Comparison of ENCODE assay signal across 1 cellular context in the genomic region with DNA sequence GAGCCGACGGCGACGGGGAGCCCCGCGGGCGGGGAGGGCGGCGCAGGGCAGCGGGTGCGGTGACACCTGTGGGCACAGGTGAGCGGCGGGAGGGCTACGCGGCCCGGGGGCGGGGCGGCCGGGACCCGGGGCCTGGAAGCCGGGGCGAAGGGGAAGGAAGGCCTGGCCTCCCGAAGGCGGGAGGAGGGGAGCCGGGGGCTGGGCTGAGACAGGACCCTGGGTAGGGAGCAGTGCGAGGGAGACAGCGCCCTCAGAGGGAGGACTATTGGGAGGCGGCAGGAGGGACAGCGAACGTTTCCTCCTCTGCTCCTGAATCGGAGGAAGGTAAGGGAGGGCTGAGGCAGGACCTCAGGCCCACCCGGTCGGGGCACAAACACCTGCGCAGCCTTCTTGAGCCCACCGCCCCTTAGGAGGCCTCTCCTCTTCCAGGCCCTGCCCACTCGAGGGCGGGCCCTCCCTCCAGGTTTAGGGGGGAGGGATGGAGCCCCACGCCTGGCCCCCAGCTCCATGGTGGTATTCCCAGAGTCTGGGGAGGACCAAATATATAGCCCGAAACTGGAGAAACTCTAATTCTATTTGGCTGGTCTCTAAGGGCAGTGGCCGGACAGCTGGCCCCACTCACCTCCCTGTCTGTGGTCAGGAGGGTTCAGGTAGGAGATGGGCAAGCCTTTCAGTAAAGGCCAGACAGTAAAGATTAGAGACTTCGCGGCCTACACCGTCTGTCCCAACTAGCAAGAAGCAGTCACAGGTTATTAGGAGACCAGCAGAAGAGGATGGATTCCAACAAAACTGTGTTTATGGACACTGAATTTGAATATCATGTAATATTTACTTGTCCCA.
TF ChIP-seq lines count a peak whose summit lies in the region.

No MANE protein-coding gene starts in this region.

TF ChIP-seq in HepG2, 621 proteins besides CTCF, POLR2A, EP300 and RAD21 (continued from another document):
- TF ChIP-seq, protein P1, sequence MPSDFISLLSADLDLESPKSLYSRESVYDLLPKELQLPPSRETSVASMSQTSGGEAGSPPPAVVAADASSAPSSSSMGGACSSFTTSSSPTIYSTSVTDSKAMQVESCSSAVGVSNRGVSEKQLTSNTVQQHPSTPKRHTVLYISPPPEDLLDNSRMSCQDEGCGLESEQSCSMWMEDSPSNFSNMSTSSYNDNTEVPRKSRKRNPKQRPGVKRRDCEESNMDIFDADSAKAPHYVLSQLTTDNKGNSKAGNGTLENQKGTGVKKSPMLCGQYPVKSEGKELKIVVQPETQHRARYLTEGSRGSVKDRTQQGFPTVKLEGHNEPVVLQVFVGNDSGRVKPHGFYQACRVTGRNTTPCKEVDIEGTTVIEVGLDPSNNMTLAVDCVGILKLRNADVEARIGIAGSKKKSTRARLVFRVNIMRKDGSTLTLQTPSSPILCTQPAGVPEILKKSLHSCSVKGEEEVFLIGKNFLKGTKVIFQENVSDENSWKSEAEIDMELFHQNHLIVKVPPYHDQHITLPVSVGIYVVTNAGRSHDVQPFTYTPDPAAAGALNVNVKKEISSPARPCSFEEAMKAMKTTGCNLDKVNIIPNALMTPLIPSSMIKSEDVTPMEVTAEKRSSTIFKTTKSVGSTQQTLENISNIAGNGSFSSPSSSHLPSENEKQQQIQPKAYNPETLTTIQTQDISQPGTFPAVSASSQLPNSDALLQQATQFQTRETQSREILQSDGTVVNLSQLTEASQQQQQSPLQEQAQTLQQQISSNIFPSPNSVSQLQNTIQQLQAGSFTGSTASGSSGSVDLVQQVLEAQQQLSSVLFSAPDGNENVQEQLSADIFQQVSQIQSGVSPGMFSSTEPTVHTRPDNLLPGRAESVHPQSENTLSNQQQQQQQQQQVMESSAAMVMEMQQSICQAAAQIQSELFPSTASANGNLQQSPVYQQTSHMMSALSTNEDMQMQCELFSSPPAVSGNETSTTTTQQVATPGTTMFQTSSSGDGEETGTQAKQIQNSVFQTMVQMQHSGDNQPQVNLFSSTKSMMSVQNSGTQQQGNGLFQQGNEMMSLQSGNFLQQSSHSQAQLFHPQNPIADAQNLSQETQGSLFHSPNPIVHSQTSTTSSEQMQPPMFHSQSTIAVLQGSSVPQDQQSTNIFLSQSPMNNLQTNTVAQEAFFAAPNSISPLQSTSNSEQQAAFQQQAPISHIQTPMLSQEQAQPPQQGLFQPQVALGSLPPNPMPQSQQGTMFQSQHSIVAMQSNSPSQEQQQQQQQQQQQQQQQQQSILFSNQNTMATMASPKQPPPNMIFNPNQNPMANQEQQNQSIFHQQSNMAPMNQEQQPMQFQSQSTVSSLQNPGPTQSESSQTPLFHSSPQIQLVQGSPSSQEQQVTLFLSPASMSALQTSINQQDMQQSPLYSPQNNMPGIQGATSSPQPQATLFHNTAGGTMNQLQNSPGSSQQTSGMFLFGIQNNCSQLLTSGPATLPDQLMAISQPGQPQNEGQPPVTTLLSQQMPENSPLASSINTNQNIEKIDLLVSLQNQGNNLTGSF (CRISPR knock-in tag; IDR thresholded peaks at IDR 0.05): no peak
- TF ChIP-seq, protein P2, sequence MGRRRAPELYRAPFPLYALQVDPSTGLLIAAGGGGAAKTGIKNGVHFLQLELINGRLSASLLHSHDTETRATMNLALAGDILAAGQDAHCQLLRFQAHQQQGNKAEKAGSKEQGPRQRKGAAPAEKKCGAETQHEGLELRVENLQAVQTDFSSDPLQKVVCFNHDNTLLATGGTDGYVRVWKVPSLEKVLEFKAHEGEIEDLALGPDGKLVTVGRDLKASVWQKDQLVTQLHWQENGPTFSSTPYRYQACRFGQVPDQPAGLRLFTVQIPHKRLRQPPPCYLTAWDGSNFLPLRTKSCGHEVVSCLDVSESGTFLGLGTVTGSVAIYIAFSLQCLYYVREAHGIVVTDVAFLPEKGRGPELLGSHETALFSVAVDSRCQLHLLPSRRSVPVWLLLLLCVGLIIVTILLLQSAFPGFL (CRISPR knock-in tag; IDR thresholded peaks at IDR 0.05): no peak
- TF ChIP-seq, protein P3, sequence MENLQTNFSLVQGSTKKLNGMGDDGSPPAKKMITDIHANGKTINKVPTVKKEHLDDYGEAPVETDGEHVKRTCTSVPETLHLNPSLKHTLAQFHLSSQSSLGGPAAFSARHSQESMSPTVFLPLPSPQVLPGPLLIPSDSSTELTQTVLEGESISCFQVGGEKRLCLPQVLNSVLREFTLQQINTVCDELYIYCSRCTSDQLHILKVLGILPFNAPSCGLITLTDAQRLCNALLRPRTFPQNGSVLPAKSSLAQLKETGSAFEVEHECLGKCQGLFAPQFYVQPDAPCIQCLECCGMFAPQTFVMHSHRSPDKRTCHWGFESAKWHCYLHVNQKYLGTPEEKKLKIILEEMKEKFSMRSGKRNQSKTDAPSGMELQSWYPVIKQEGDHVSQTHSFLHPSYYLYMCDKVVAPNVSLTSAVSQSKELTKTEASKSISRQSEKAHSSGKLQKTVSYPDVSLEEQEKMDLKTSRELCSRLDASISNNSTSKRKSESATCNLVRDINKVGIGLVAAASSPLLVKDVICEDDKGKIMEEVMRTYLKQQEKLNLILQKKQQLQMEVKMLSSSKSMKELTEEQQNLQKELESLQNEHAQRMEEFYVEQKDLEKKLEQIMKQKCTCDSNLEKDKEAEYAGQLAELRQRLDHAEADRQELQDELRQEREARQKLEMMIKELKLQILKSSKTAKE (CRISPR knock-in tag; IDR thresholded peaks at IDR 0.05; ENCODE audit: borderline replicate concordance): no peak
- TF ChIP-seq FOXO1 (CRISPR knock-in tag; IDR thresholded peaks at IDR 0.05) (no peak), ZSCAN21 (CRISPR knock-in tag; IDR thresholded peaks at IDR 0.05; ENCODE audit: borderline replicate concordance) (no peak), FOXK1 (CRISPR knock-in tag; IDR thresholded peaks at IDR 0.05; ENCODE audit: borderline replicate concordance, low read depth) (no peak), PTBP1 (IDR thresholded peaks at IDR 0.05; ENCODE audit: low read depth, low read length, poor library complexity, severe bottlenecking) (no peak), ZNF546 (CRISPR knock-in tag; conservative IDR thresholded peaks at IDR 0.05) (no peak), ZSCAN31 (CRISPR knock-in tag; IDR thresholded peaks at IDR 0.05; ENCODE audit: low read depth) (no peak), ZNF703 (CRISPR knock-in tag; IDR thresholded peaks at IDR 0.05; ENCODE audit: borderline replicate concordance) (0 out of 2 replicates have a peak, but pooled peaks have one; percentile 12)
- TF ChIP-seq, protein P4, sequence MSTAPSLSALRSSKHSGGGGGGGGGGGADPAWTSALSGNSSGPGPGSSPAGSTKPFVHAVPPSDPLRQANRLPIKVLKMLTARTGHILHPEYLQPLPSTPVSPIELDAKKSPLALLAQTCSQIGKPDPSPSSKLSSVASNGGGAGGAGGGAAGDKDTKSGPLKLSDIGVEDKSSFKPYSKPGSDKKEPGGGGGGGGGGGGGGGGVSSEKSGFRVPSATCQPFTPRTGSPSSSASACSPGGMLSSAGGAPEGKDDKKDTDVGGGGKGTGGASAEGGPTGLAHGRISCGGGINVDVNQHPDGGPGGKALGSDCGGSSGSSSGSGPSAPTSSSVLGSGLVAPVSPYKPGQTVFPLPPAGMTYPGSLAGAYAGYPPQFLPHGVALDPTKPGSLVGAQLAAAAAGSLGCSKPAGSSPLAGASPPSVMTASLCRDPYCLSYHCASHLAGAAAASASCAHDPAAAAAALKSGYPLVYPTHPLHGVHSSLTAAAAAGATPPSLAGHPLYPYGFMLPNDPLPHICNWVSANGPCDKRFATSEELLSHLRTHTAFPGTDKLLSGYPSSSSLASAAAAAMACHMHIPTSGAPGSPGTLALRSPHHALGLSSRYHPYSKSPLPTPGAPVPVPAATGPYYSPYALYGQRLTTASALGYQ (CRISPR knock-in tag; IDR thresholded peaks at IDR 0.05): no peak
TF ChIP-seq in HepG2: peak in this region for 7.
